ENCODE assay signal across 7 cellular contexts in genomic region chr22:43273902-43274484, GRCh38.
DNase-seq lines count a peak whose midpoint lies in the region; ATAC-seq, FAIRE-seq and TF ChIP-seq lines count a peak whose summit lies in the region.

No MANE protein-coding gene starts in this region.

- H3K9ac ChIP-seq in KMS-11: no peak overlapping the region
- no peak overlapping the region for H3K9ac ChIP-seq in GM12878 (ENCODE audit: control insufficient read depth, insufficient read depth, low read length)

- CTCF ChIA-PET in GM12878 (lab: Yijun Ruan, JAX): interaction anchor here (0.6 to 8.4 kb wide), 21 partner anchors 10 to 611 kb away, joined by 3 to 73 read pairs (median 4); no protein-coding TSS in a partner anchor

- TF ChIP-seq RAD21 in GM12878 (IDR thresholded peaks at IDR 0.05; ENCODE audit: insufficient read depth, low read depth, low read length): peak; percentile 93

- no TSS peak for BruUV-seq in GM12878 (replicated peaks; lab: Mats Ljungman, UMichigan)

- no peaks in the 10 kb centered on the region for H4K20me1 ChIP-seq in KMS-11 (ENCODE audit: insufficient read depth)
- H4K20me1 ChIP-seq in GM12878 (ENCODE audit: control insufficient read depth, insufficient read depth): no peaks in the 10 kb centered on the region

- H3K9me3 ChIP-seq in SJCRH30 (replicated peaks) (no peaks in the 10 kb centered on the region), GM12878 (replicated peaks; ENCODE audit: control insufficient read depth, insufficient read depth, low read length) (no peaks in the 10 kb centered on the region)

- FAIRE-seq in GM12878 (lab: Jason Lieb, UNC): peak; percentile 44

- SMC1A ChIA-PET in GM12878 (lab: Charles Lee; ENCODE audit: uncharacterized antibody, unreplicated experiment): interaction anchor here (0.7 to 3.9 kb wide), 10 partner anchors 9 to 112 kb away, joined by 3 to 48 read pairs (median 4); no protein-coding TSS in a partner anchor

- WGBS in GM12878 (ENCODE audit: insufficient coverage, insufficient replicate concordance, low lambda C conversion rate, missing lambda C conversion rate): 8% methylated on average over 9 of the region's 9 CpGs

- intact Hi-C loops in GM12878 (cut with micrococcal nuclease; ENCODE audit: unreplicated experiment): loop anchor here (1.0 to 5.0 kb wide), 3 partner anchors 42 to 111 kb away; no protein-coding TSS in a partner anchor

- H3K4me3 ChIP-seq in KMS-11 (IDR thresholded peaks at IDR 0.05; ENCODE audit: insufficient read depth, low read depth, low read length) (no peak overlapping the region), SJCRH30 (no peak overlapping the region), GM12878 (no peak overlapping the region)

- TF ChIP-seq CTCF in KMS-11 (conservative IDR thresholded peaks at IDR 0.05; ENCODE audit: low read depth, low read length) (peak; percentile 62), GM12878 (IDR thresholded peaks at IDR 0.05 in 2 of 3, conservative IDR thresholded peaks at IDR 0.05 in 1 of 3; ENCODE audit: control insufficient read depth in 2 of 3, extremely low read depth in 1 of 3, insufficient read depth in 1 of 3, low read depth in 3 of 3, low read length in 3 of 3) (peak; percentile 68 to 81 (median 70))

- H2AFZ ChIP-seq in KMS-11 (ENCODE audit: low read depth) (no peak overlapping the region; the same call in 1 of the 2 replicates), GM12878 (ENCODE audit: control insufficient read depth, low read depth, low read length) (no peak overlapping the region)

- DNase-seq in EL: peak; percentile 55
- peak; percentile 55 to 83 for DNase-seq in SJCRH30
- peak; percentile 13 for DNase-seq in GM12878 (ENCODE audit: low read depth, low spot score)
- peak; percentile 88 for DNase-seq in iPS-NIHi11 (ENCODE audit: low spot score)
- peak; percentile 6 for DNase-seq in stimulated activated CD4-positive, alpha-beta T cell treated with anti-CD3 and anti-CD28 coated beads, Interleukin-4, amount 100 ng/mL, for 1 hour
- no peak for DNase-seq in mesenteric fat pad (ENCODE audit: low spot score)

- H3K4me1 ChIP-seq in KMS-11 (ENCODE audit: low read depth, poor library complexity, severe bottlenecking) (peaks cover 49% of the 10 kb centered on the region), SJCRH30 (peaks cover 16% of the 10 kb centered on the region; the same call in 1 of the 2 replicates), GM12878 (ENCODE audit: control insufficient read depth, insufficient read depth, low read length) (peaks cover 7% of the 10 kb centered on the region)

- RAD21 ChIA-PET in GM12878 (lab: Charles Lee; ENCODE audit: unreplicated experiment): interaction anchor here (0.6 to 3.1 kb wide), 10 partner anchors 14 to 1294 kb away, joined by 3 to 37 read pairs (median 6); no protein-coding TSS in a partner anchor

- peak overlapping the region; percentile 75; the same call in 1 of the 2 replicates for H3K27ac ChIP-seq in KMS-11
- no peak overlapping the region for H3K27ac ChIP-seq in SJCRH30
- no peak overlapping the region for H3K27ac ChIP-seq in GM12878 (ENCODE audit: control insufficient read depth, insufficient read depth)

- no peak overlapping the region for H3K4me2 ChIP-seq in KMS-11
- no peak overlapping the region for H3K4me2 ChIP-seq in GM12878 (ENCODE audit: control insufficient read depth, insufficient read depth)

- TF ChIP-seq POLR2A in GM12878 (IDR thresholded peaks at IDR 0.05; ENCODE audit: low read depth, low read length): no peak

- in situ Hi-C loops in GM12878 (cut with MboI): no loop called here

- peak; percentile 79 for ATAC-seq in GM12878

- no peaks in the 10 kb centered on the region; the same call in 1 of the 2 replicates for H3K27me3 ChIP-seq in KMS-11 (ENCODE audit: insufficient read depth, low read depth)
- H3K27me3 ChIP-seq in SJCRH30: no peaks in the 10 kb centered on the region
- no peaks in the 10 kb centered on the region for H3K27me3 ChIP-seq in GM12878 (replicated peaks in 1 of 2; ENCODE audit: control insufficient read depth in 2 of 2, insufficient read depth in 2 of 2, low read length in 1 of 2)

- H3K36me3 ChIP-seq in KMS-11 (ENCODE audit: insufficient read depth) (no peaks in the 10 kb centered on the region), SJCRH30 (no peaks in the 10 kb centered on the region), GM12878 (ENCODE audit: control insufficient read depth in 2 of 2, insufficient read depth in 2 of 2, low read length in 1 of 2) (no peaks in the 10 kb centered on the region)

- H3K79me2 ChIP-seq in KMS-11 (ENCODE audit: insufficient read depth, low read depth) (no peaks in the 10 kb centered on the region), GM12878 (ENCODE audit: control insufficient read depth, insufficient read depth, low read length) (no peaks in the 10 kb centered on the region)

- POLR2A ChIA-PET in GM12878 (lab: Charles Lee): no interaction called here

- no peak for TF ChIP-seq EP300 in GM12878 (IDR thresholded peaks at IDR 0.05; ENCODE audit: borderline replicate concordance in 1 of 2, control insufficient read depth in 1 of 2, low read depth in 2 of 2, low read length in 2 of 2)

TF ChIP-seq in GM12878, 131 proteins besides CTCF, POLR2A, EP300 and RAD21:
- no peak for TF ChIP-seq IRF4 (IDR thresholded peaks at IDR 0.05; ENCODE audit: low read depth, low read length)
- TF ChIP-seq NFIC (IDR thresholded peaks at IDR 0.05; ENCODE audit: low read depth, low read length): no peak
- peak; percentile 77; the same call in 1 of the 2 replicates for TF ChIP-seq SMC3 (IDR thresholded peaks at IDR 0.05; ENCODE audit: borderline replicate concordance, low read length)
- no peak for TF ChIP-seq PAX8 (IDR thresholded peaks at IDR 0.05)
- 0 out of 2 replicates have a peak, but pooled peaks have one; percentile 18 for TF ChIP-seq YY1 (IDR thresholded peaks at IDR 0.05; ENCODE audit: low read depth, low read length)
- TF ChIP-seq, protein P1, sequence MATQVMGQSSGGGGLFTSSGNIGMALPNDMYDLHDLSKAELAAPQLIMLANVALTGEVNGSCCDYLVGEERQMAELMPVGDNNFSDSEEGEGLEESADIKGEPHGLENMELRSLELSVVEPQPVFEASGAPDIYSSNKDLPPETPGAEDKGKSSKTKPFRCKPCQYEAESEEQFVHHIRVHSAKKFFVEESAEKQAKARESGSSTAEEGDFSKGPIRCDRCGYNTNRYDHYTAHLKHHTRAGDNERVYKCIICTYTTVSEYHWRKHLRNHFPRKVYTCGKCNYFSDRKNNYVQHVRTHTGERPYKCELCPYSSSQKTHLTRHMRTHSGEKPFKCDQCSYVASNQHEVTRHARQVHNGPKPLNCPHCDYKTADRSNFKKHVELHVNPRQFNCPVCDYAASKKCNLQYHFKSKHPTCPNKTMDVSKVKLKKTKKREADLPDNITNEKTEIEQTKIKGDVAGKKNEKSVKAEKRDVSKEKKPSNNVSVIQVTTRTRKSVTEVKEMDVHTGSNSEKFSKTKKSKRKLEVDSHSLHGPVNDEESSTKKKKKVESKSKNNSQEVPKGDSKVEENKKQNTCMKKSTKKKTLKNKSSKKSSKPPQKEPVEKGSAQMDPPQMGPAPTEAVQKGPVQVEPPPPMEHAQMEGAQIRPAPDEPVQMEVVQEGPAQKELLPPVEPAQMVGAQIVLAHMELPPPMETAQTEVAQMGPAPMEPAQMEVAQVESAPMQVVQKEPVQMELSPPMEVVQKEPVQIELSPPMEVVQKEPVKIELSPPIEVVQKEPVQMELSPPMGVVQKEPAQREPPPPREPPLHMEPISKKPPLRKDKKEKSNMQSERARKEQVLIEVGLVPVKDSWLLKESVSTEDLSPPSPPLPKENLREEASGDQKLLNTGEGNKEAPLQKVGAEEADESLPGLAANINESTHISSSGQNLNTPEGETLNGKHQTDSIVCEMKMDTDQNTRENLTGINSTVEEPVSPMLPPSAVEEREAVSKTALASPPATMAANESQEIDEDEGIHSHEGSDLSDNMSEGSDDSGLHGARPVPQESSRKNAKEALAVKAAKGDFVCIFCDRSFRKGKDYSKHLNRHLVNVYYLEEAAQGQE (IDR thresholded peaks at IDR 0.05; ENCODE audit: low read depth, low read length): no peak
- TF ChIP-seq ZNF217 (IDR thresholded peaks at IDR 0.05): no peak
- TF ChIP-seq BACH1 (IDR thresholded peaks at IDR 0.05; ENCODE audit: borderline replicate concordance): no peak
- 0 out of 2 replicates have a peak, but pooled peaks have one; percentile 14 for TF ChIP-seq IKZF1 (conservative IDR thresholded peaks at IDR 0.05)
- TF ChIP-seq ETV6 (conservative IDR thresholded peaks at IDR 0.05 in 1 of 2, IDR thresholded peaks at IDR 0.05 in 1 of 2; ENCODE audit: borderline replicate concordance in 1 of 2, low read depth in 1 of 2): no peak
- TF ChIP-seq ATF7 (IDR thresholded peaks at IDR 0.05; ENCODE audit: low read depth): no peak
- TF ChIP-seq FOS (IDR thresholded peaks at IDR 0.05; ENCODE audit: borderline replicate concordance, extremely low read depth, insufficient read length): no peak
- TF ChIP-seq NFYA (IDR thresholded peaks at IDR 0.05; ENCODE audit: borderline replicate concordance, low read depth, low read length): no peak
